In genomic region chr17:43025290-43025657, GRCh38 we compare ENCODE assay signal across 8 cellular contexts. TPM values are rescaled to one million over a fixed set of nuclear protein-coding genes. Genes with fewer than 3 reads are reported as not detected.
DNase-seq lines count a peak whose midpoint lies in the region; ATAC-seq and TF ChIP-seq lines count a peak whose summit lies in the region.

No MANE protein-coding gene starts in this region.

- no peak for ATAC-seq in activated T-helper 17 cell treated with anti-CD3 and anti-CD28 coated beads, Interleukin-2, amount 50 U/mL, for 72 hours (replicated peaks)
- peak; percentile 2 for ATAC-seq in stimulated activated naive CD8-positive, alpha-beta T cell treated with anti-CD3 and anti-CD28 coated beads, Interleukin-15, amount 100 ng/mL, for 72 hours
- ATAC-seq in GM18517 (IDR thresholded peaks at IDR 0.05; ENCODE audit: unreplicated experiment) (no peak), GM18520 (IDR thresholded peaks at IDR 0.05; ENCODE audit: unreplicated experiment) (no peak), HG02588 (IDR thresholded peaks at IDR 0.05; ENCODE audit: unreplicated experiment) (no peak)

- no peaks in the 10 kb centered on the region for H3K27me3 Mint-ChIP-seq in activated T-helper 17 cell treated with anti-CD3 and anti-CD28 coated beads, Interleukin-2, amount 50 U/mL, for 72 hours
- H3K27me3 Mint-ChIP-seq in stimulated activated naive CD8-positive, alpha-beta T cell treated with anti-CD3 and anti-CD28 coated beads, Interleukin-15, amount 100 ng/mL, for 72 hours: peaks cover 13% of the 10 kb centered on the region

- H3K4me3 Mint-ChIP-seq in activated T-helper 17 cell treated with anti-CD3 and anti-CD28 coated beads, Interleukin-2, amount 50 U/mL, for 72 hours: peak overlapping the region; percentile 90
- peak overlapping the region; percentile 63 to 71 for H3K4me3 Mint-ChIP-seq in stimulated activated naive CD8-positive, alpha-beta T cell treated with anti-CD3 and anti-CD28 coated beads, Interleukin-15, amount 100 ng/mL, for 72 hours

- H4K20me1 ChIP-seq in hepatocyte (ENCODE audit: insufficient read depth, poor library complexity, severe bottlenecking): no peaks in the 10 kb centered on the region

- 3% methylated on average over 8 of the region's 27 CpGs for whole genome bisulfite sequencing in hepatocyte (ENCODE audit: low lambda C conversion rate, missing lambda C conversion rate)

- peaks cover 5% of the 10 kb centered on the region for H3K4me1 ChIP-seq in hepatocyte (ENCODE audit: insufficient read depth)

- no peak overlapping the region for H3K27ac Mint-ChIP-seq in activated T-helper 17 cell treated with anti-CD3 and anti-CD28 coated beads, Interleukin-2, amount 50 U/mL, for 72 hours
- H3K27ac Mint-ChIP-seq in stimulated activated naive CD8-positive, alpha-beta T cell treated with anti-CD3 and anti-CD28 coated beads, Interleukin-15, amount 100 ng/mL, for 72 hours: peak overlapping the region in 1 of 2 donors; percentile 23

- DNase-seq in NCI-H82 (lab: John Stamatoyannopoulos, UW): peak; percentile 79
- no peak for DNase-seq in NCI-H82 treated with DMSO at 0.1 percent for 48 hours (lab: John Stamatoyannopoulos, UW; ENCODE audit: unreplicated experiment)
- DNase-seq in hepatocyte (ENCODE audit: low spot score): no peak
- DNase-seq in stimulated activated naive CD8-positive, alpha-beta T cell treated with anti-CD3 and anti-CD28 coated beads, Interleukin-15, amount 100 ng/mL, for 72 hours: no peak

- H3K9me2 ChIP-seq in hepatocyte (replicated peaks; ENCODE audit: insufficient read depth): no peaks in the 10 kb centered on the region

- H2AFZ ChIP-seq in hepatocyte: peak overlapping the region; percentile 74

- no peaks in the 10 kb centered on the region for H3K9me3 ChIP-seq in hepatocyte (ENCODE audit: low read depth)

- H3K36me3 ChIP-seq in hepatocyte (replicated peaks; ENCODE audit: insufficient read depth, low read depth): no peaks in the 10 kb centered on the region

- H3K9me3 Mint-ChIP-seq in activated T-helper 17 cell treated with anti-CD3 and anti-CD28 coated beads, Interleukin-2, amount 50 U/mL, for 72 hours: no peaks in the 10 kb centered on the region
- no peaks in the 10 kb centered on the region for H3K9me3 Mint-ChIP-seq in stimulated activated naive CD8-positive, alpha-beta T cell treated with anti-CD3 and anti-CD28 coated beads, Interleukin-15, amount 100 ng/mL, for 72 hours

- no peak overlapping the region for H3K27ac ChIP-seq in hepatocyte

- H3K4me3 ChIP-seq in hepatocyte: peak overlapping the region; percentile 23

- peaks cover 17% of the 10 kb centered on the region for H3K79me2 ChIP-seq in hepatocyte

- no peaks in the 10 kb centered on the region for H3K36me3 Mint-ChIP-seq in activated T-helper 17 cell treated with anti-CD3 and anti-CD28 coated beads, Interleukin-2, amount 50 U/mL, for 72 hours (ENCODE audit: low read depth)

- TF ChIP-seq CTCF in hepatocyte (IDR thresholded peaks at IDR 0.05; ENCODE audit: poor library complexity): no peak

- H3K27me3 ChIP-seq in hepatocyte: no peaks in the 10 kb centered on the region

- H3K4me1 Mint-ChIP-seq in activated T-helper 17 cell treated with anti-CD3 and anti-CD28 coated beads, Interleukin-2, amount 50 U/mL, for 72 hours: peaks cover 6% of the 10 kb centered on the region
- peaks cover 38% of the 10 kb centered on the region for H3K4me1 Mint-ChIP-seq in stimulated activated naive CD8-positive, alpha-beta T cell treated with anti-CD3 and anti-CD28 coated beads, Interleukin-15, amount 100 ng/mL, for 72 hours

- H3K4me2 ChIP-seq in hepatocyte: peak overlapping the region; percentile 92

RNA-seq across cellular contexts. Expression of gene RND2, which starts 0.2 kb away (rescaled TPM):
- total RNA-seq in activated T-helper 17 cell treated with anti-CD3 and anti-CD28 coated beads, Interleukin-2, amount 50 U/mL, for 72 hours: not detected
- 4.6 and 6.3 TPM in 2 replicates for total RNA-seq in hepatocyte
- 2.6 and 3.2 TPM in 2 replicates for polyA plus RNA-seq in hepatocyte

RNA-seq across cellular contexts. Expression of gene VAT1, which starts 3.1 kb away (rescaled TPM):
- total RNA-seq in activated T-helper 17 cell treated with anti-CD3 and anti-CD28 coated beads, Interleukin-2, amount 50 U/mL, for 72 hours: 10 to 100 TPM; 30.9 to 36.5 TPM
- 181 and 207 TPM in 2 replicates for total RNA-seq in hepatocyte
- polyA plus RNA-seq in hepatocyte: 219 and 251 TPM in 2 replicates

RNA-seq across cellular contexts. Expression of gene IFI35, which starts 18.7 kb away (rescaled TPM):
- 10 to 100 TPM; 38.4 to 45.4 TPM for total RNA-seq in activated T-helper 17 cell treated with anti-CD3 and anti-CD28 coated beads, Interleukin-2, amount 50 U/mL, for 72 hours
- 14.4 and 18.4 TPM in 2 replicates for total RNA-seq in hepatocyte
- polyA plus RNA-seq in hepatocyte: 27.5 and 37.8 TPM in 2 replicates

RNA-seq across cellular contexts. Expression of gene RPL27, which starts 27.1 kb away (rescaled TPM):
- 1,000 to 10,000 TPM; 1,154 to 1,186 TPM for total RNA-seq in activated T-helper 17 cell treated with anti-CD3 and anti-CD28 coated beads, Interleukin-2, amount 50 U/mL, for 72 hours
- 1,020 and 1,179 TPM in 2 replicates for total RNA-seq in hepatocyte
- 580 and 602 TPM in 2 replicates for polyA plus RNA-seq in hepatocyte

RNA-seq across cellular contexts. Expression of gene RUNDC1, which starts 44.9 kb away (rescaled TPM):
- 10 to 100 TPM; 15.7 to 21.9 TPM for total RNA-seq in activated T-helper 17 cell treated with anti-CD3 and anti-CD28 coated beads, Interleukin-2, amount 50 U/mL, for 72 hours
- total RNA-seq in hepatocyte: 8.0 and 11.4 TPM in 2 replicates
- polyA plus RNA-seq in hepatocyte: 19.6 and 20.3 TPM in 2 replicates
